In the genomic region with DNA sequence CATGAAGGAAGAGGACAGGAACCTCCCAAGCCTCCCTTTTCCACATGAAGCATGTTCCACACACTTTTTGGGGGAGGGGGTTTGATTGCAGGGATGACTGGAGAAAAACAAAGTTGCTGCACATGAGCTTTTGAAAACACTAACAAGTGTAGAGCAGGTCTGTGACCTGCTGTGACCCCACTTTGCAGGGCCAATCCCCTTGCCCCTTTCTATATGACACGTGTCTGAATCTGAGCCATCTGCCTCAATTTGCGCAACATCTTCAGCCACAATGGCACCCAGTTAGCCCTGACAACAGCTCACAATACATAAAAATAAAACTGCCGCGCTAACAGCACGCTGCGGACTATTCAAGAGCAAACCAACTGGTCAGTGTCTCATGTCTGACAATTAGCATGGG, we compare ENCODE assay signal across 20 cellular contexts.
A peak's percentile ranks its signal among the peaks of the same experiment; 100 is the strongest.
DNase-seq lines count a peak whose midpoint lies in the region; ATAC-seq and TF ChIP-seq lines count a peak whose summit lies in the region.
"Had no signal": no experiment of that assay in that cellular context is flagged by ENCODE, and none has a peak within 500 bp of the region (broad histone marks: within the 10 kb centered on the region; RNA-seq: fewer than 3 reads in every experiment).

No MANE protein-coding gene starts in this region.

- H3K4me3 Mint-ChIP-seq in CD14-positive monocyte = no peak overlapping the region
- H3K4me3 Mint-ChIP-seq: B cell; natural killer cell; stimulated activated naive B cell treated with anti-CD40 and anti-IgM and Interleukin-4, amounts not matched to agents 10 μg/mL and 1 μg/mL and 100 μg/mL, for 72 hours; T-helper 17 cell had no signal

- H3K27ac Mint-ChIP-seq in CD14-positive monocyte = peak overlapping the region; percentile 29 to 88 (median 77)
- H3K27ac Mint-ChIP-seq: B cell; natural killer cell; stimulated activated naive B cell treated with anti-CD40 and anti-IgM and Interleukin-4, amounts not matched to agents 10 μg/mL and 1 μg/mL and 100 μg/mL, for 72 hours; T-helper 17 cell had no signal

- no peak for TF ChIP-seq CTCF in CD14-positive monocyte (IDR thresholded peaks at IDR 0.05)

- H3K4me1 Mint-ChIP-seq in CD14-positive monocyte = peaks cover 17% of the 10 kb centered on the region
- H3K4me1 Mint-ChIP-seq: natural killer cell had no signal

- DNase-seq in CD14-positive monocyte (ENCODE audit: low spot score) (no peak), KBM-7 (peak; percentile 86), NCI-H82 (lab: John Stamatoyannopoulos, UW) (peak; percentile 91), ecto neural progenitor cell (ENCODE audit: low spot score) (peak; percentile 73), foreskin melanocyte (no peak)
- no peak for DNase-seq in stimulated activated CD4-positive, alpha-beta T cell treated with anti-CD3 and anti-CD28 coated beads, Interleukin-4, amount 100 ng/mL, for 24 hours
- no peak for DNase-seq in central memory CD4-positive, alpha-beta T cell
- DNase-seq: activated T-cell treated with anti-CD3 and anti-CD28 coated beads for 4 hours; cortex of kidney; EL; hippocampal formation; left ventricle myocardium superior; natural killer cell; NCI-H1048; stimulated activated naive B cell treated with anti-CD40 and anti-IgM and Interleukin-4, amounts not matched to agents 10 μg/mL and 1 μg/mL and 100 μg/mL, for 72 hours; T-helper 17 cell had no signal

- H3K9me3 Mint-ChIP-seq in CD14-positive monocyte = no peaks in the 10 kb centered on the region
- H3K9me3 Mint-ChIP-seq: natural killer cell; stimulated activated naive B cell treated with anti-CD40 and anti-IgM and Interleukin-4, amounts not matched to agents 10 μg/mL and 1 μg/mL and 100 μg/mL, for 72 hours had no signal

- peaks cover 27 to 43% of the 10 kb centered on the region in 2 donors for H3K36me3 Mint-ChIP-seq in CD14-positive monocyte
- H3K36me3 Mint-ChIP-seq: natural killer cell had no signal

- H3K27me3 Mint-ChIP-seq in CD14-positive monocyte (ENCODE audit: low read depth in 3 of 3) = peaks cover 0 to 2% (median 0%) of the 10 kb centered on the region in 3 donors
- H3K27me3 Mint-ChIP-seq: B cell; stimulated activated naive B cell treated with anti-CD40 and anti-IgM and Interleukin-4, amounts not matched to agents 10 μg/mL and 1 μg/mL and 100 μg/mL, for 72 hours; T-helper 17 cell had no signal

- intact Hi-C loops in CD14-positive monocyte (cut with micrococcal nuclease) = loop anchor here in 1 of 2 donors (10.0 kb wide), 1 partner anchor 359 kb away; no protein-coding TSS in a partner anchor

- ATAC-seq in GM21825 (IDR thresholded peaks at IDR 0.05; ENCODE audit: unreplicated experiment) = no peak
- ATAC-seq: left ventricle myocardium superior; natural killer cell; Panc1; sciatic nerve; stimulated activated naive B cell treated with anti-CD40 and anti-IgM and Interleukin-4, amounts not matched to agents 10 μg/mL and 1 μg/mL and 100 μg/mL, for 72 hours; T-helper 17 cell had no signal

- in situ Hi-C loops in KBM-7 (cut with MboI; ENCODE audit: low pct_unique_long_range_greater_than_20kb, low sequenced_read_pairs) = no loop called here

Comparison
In these comparisons a context has a peak if more than half of its experiments do, and no peak if none do; other contexts are left out.
1. DNase-seq: peak in KBM-7 (single experiment), NCI-H82 (single experiment) and ecto neural progenitor cell (single experiment); none in CD14-positive monocyte (single experiment), foreskin melanocyte (single experiment), stimulated activated CD4-positive, alpha-beta T cell treated with anti-CD3 and anti-CD28 coated beads, Interleukin-4, amount 100 ng/mL, for 24 hours (single experiment) and central memory CD4-positive, alpha-beta T cell (single experiment).